ENCODE assay signal across 20 cellular contexts in the genomic region with DNA sequence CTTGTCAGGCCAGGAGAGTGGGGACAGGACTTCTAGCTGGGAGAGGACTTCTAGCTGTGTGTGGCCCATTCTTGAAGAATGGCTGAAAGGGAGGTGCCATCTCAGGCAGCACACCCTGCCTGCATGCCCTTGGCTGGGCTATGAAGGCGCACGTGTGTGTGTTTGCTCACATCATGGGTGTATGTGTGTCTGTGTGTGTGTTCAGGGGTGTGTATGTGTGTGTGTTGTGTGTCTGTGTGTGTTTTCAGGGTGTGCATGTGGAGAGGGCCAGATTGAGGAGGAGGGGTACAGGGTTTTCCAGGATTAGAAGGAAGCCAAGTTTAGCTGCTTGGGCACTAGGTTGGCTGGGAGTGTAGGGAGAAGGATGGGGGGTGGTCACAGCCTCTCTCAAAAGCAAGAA.
"Had no signal": no experiment of that assay in that cellular context is flagged by ENCODE, and none has a peak within 500 bp of the region (broad histone marks: within the 10 kb centered on the region; RNA-seq: fewer than 3 reads in every experiment).

No MANE protein-coding gene starts in this region.

- H3K4me1 ChIP-seq: colonic mucosa, transverse colon, vagina had no signal

- H3K9me3 ChIP-seq: colonic mucosa, mucosa of descending colon, psoas muscle, right atrium auricular region, transverse colon, vagina had no signal

- H3K9me3 Mint-ChIP-seq: activated CD4-positive, alpha-beta T cell treated with anti-CD3 and anti-CD28 coated beads, Interleukin-2, amount 10 ng/mL, durations not matched to agents 7 days and 5 days; activated naive CD4-positive, alpha-beta T cell treated with anti-CD3 and anti-CD28 coated beads, Interleukin-2, amount 50 U/mL, for 24 hours; T-helper 2 cell treated with Interferon-gamma antibody and Interleukin-4, amounts not matched to agents 5 μg/mL and 100 μg/mL, for 36 hours had no signal

- H3K4me3 ChIP-seq: colonic mucosa, dorsolateral prefrontal cortex, mucosa of descending colon, psoas muscle, right atrium auricular region, transverse colon, vagina had no signal

- H3K36me3 ChIP-seq: brain microvascular endothelial cell, colonic mucosa, transverse colon, vagina had no signal

- H3K27ac ChIP-seq: brain microvascular endothelial cell, colonic mucosa, dorsolateral prefrontal cortex, epithelial cell of prostate, psoas muscle, right atrium auricular region, transverse colon, vagina, VCaP had no signal

- H3K4me1 Mint-ChIP-seq: activated CD4-positive, alpha-beta T cell treated with anti-CD3 and anti-CD28 coated beads, Interleukin-2, amount 10 ng/mL, durations not matched to agents 7 days and 5 days; activated naive CD4-positive, alpha-beta T cell treated with anti-CD3 and anti-CD28 coated beads, Interleukin-2, amount 50 U/mL, for 24 hours had no signal

- H3K36me3 Mint-ChIP-seq: activated naive CD4-positive, alpha-beta T cell treated with anti-CD3 and anti-CD28 coated beads, Interleukin-2, amount 50 U/mL, for 24 hours had no signal

- H3K27me3 Mint-ChIP-seq: activated CD4-positive, alpha-beta T cell treated with anti-CD3 and anti-CD28 coated beads, Interleukin-2, amount 10 ng/mL, durations not matched to agents 7 days and 5 days; activated naive CD4-positive, alpha-beta T cell treated with anti-CD3 and anti-CD28 coated beads, Interleukin-2, amount 50 U/mL, for 24 hours had no signal

- DNase-seq: activated CD4-positive, alpha-beta T cell treated with anti-CD3 and anti-CD28 coated beads, Interleukin-2, amount 10 ng/mL, durations not matched to agents 7 days and 5 days; activated CD4-positive, CD25-positive, alpha-beta regulatory T cell treated with anti-CD3 and anti-CD28 coated beads, Interleukin-2, amount 50 U/mL, for 72 hours; activated gamma-delta T cell treated with Interleukin-2 at 50 U/mL for 16 hours; activated T-cell treated with anti-CD3 and anti-CD28 coated beads, Interleukin-2, amount 50 U/mL, for 1 hour; anterior cingulate cortex; brain microvascular endothelial cell; colonic mucosa; dorsolateral prefrontal cortex; left colon; mesenchymal stem cell; mucosa of descending colon; psoas muscle; stimulated activated CD4-positive, alpha-beta T cell treated with anti-CD3 and anti-CD28 coated beads, Interleukin-4, amount 100 ng/mL, for 4 hours; transverse colon had no signal

- H3K4me3 Mint-ChIP-seq: activated CD4-positive, alpha-beta T cell treated with anti-CD3 and anti-CD28 coated beads, Interleukin-2, amount 10 ng/mL, durations not matched to agents 7 days and 5 days; activated naive CD4-positive, alpha-beta T cell treated with anti-CD3 and anti-CD28 coated beads, Interleukin-2, amount 50 U/mL, for 24 hours; T-helper 2 cell treated with Interferon-gamma antibody and Interleukin-4, amounts not matched to agents 5 μg/mL and 100 μg/mL, for 36 hours had no signal

- H3K27ac Mint-ChIP-seq: activated CD4-positive, alpha-beta T cell treated with anti-CD3 and anti-CD28 coated beads, Interleukin-2, amount 10 ng/mL, durations not matched to agents 7 days and 5 days; activated naive CD4-positive, alpha-beta T cell treated with anti-CD3 and anti-CD28 coated beads, Interleukin-2, amount 50 U/mL, for 24 hours; T-helper 2 cell treated with Interferon-gamma antibody and Interleukin-4, amounts not matched to agents 5 μg/mL and 100 μg/mL, for 36 hours had no signal

- H3K27me3 ChIP-seq: colonic mucosa, dorsolateral prefrontal cortex, right atrium auricular region, transverse colon, vagina had no signal

- ATAC-seq: left colon, mucosa of descending colon, psoas muscle had no signal
